ENCODE assay signal across 32 cellular contexts in the genomic region with DNA sequence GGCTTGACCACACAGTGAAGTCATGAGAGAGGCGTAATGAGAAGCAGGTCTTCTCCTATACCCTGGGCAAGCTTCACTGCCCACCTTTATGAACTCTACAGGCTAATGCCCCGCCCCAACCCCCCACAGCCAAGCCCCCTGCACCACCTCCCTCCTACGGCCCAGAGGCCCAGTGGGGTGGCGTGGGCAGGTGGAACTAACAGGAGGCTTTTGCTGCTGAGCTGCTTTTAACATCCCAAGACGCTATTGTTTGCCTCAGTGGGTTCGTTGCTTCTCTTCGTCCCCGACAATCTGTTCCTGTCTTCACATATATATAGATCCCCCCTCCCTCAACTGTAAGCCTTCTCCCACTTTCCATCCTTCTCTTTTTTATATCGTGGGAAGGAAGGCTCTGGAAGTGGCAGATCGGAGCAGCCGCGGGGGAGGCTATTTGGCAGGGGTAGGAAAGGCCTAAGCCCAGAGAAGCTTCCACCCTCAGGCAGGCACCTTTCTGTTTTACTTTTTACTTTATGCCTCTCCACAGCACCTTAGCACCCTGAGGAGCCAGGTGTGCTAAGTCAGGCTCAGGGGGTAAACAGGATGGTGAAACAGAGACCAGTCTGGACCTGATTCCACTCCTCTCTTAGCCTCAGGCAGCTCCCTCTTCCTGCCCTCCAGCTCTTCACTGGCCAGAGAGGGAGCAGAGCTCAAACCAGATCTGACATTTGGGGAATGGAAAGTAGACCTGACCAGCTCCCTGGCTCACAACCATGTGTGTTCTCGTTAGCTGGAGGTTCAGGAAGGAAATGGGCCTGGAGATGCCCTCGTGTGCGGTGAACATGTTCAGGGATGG. TPM values are rescaled to one million over a fixed set of nuclear protein-coding genes. Genes with fewer than 3 reads are reported as not detected.
A peak's percentile ranks its signal among the peaks of the same experiment; 100 is the strongest.
DNase-seq lines count a peak whose midpoint lies in the region; ATAC-seq and TF ChIP-seq lines count a peak whose summit lies in the region.
"Had no signal": no experiment of that assay in that cellular context is flagged by ENCODE, and none has a peak within 500 bp of the region (broad histone marks: within the 10 kb centered on the region; RNA-seq: fewer than 3 reads in every experiment).

No MANE protein-coding gene starts in this region.

- no peaks in the 10 kb centered on the region for H3K4me1 ChIP-seq in Karpas-422 (ENCODE audit: low read length)
- peaks cover 9 to 21% of the 10 kb centered on the region in 2 experiments for H3K4me1 ChIP-seq in trophoblast cell (ENCODE audit: control insufficient read depth in 1 of 2, insufficient read depth in 2 of 2, low read length in 2 of 2)
- no peaks in the 10 kb centered on the region for H3K4me1 ChIP-seq in naive thymus-derived CD4-positive, alpha-beta T cell (ENCODE audit: control insufficient read depth in 2 of 2, insufficient read depth in 2 of 2, low read length in 2 of 2)
- H3K4me1 ChIP-seq: BE2C, gastroesophageal sphincter, lower lobe of right lung, right lobe of liver, spleen, stomach, tibial nerve had no signal

- H3K36me3 ChIP-seq in Karpas-422 (ENCODE audit: insufficient read depth, low read length), result peaks cover 34% of the 10 kb centered on the region; the same call in 1 of the 2 replicates
- peaks cover 72 to 79% of the 10 kb centered on the region in 2 experiments for H3K36me3 ChIP-seq in trophoblast cell (ENCODE audit: control insufficient read depth in 1 of 2, insufficient read depth in 2 of 2, low read length in 2 of 2)
- H3K36me3 ChIP-seq in naive thymus-derived CD4-positive, alpha-beta T cell (ENCODE audit: control insufficient read depth in 2 of 3, insufficient read depth in 3 of 3, low read length in 3 of 3), result peaks cover 19 to 98% (median 21%) of the 10 kb centered on the region in 3 experiments

- H3K79me2 ChIP-seq in Karpas-422 (ENCODE audit: low read length) (no peaks in the 10 kb centered on the region), trophoblast cell (ENCODE audit: control insufficient read depth, insufficient read depth, low read length, poor library complexity) (no peaks in the 10 kb centered on the region)

- no peak overlapping the region for H3K4ac ChIP-seq in trophoblast cell (ENCODE audit: low read depth, low read length)

- no peak overlapping the region for H3K18ac ChIP-seq in trophoblast cell (ENCODE audit: low read length)

- H3K9me2 ChIP-seq in Karpas-422 (replicated peaks; ENCODE audit: insufficient read depth, low read length), result no peaks in the 10 kb centered on the region

- H4K20me1 ChIP-seq in Karpas-422 (ENCODE audit: insufficient read depth, low read depth, low read length), result peaks cover 4% of the 10 kb centered on the region; the same call in 1 of the 2 replicates

- H3K27me3 Mint-ChIP-seq in Calu3 (ENCODE audit: unreplicated experiment), result no peaks in the 10 kb centered on the region
- H3K27me3 Mint-ChIP-seq in effector memory CD8-positive, alpha-beta T cell, result no peaks in the 10 kb centered on the region
- H3K27me3 Mint-ChIP-seq in naive thymus-derived CD4-positive, alpha-beta T cell, result no peaks in the 10 kb centered on the region
- H3K27me3 Mint-ChIP-seq: activated CD4-positive, alpha-beta T cell treated with anti-CD3 and anti-CD28 coated beads for 36 hours; brain had no signal

- DNase-seq in Calu3, result no peak
- peak; percentile 38 for DNase-seq in Karpas-422
- DNase-seq in effector memory CD8-positive, alpha-beta T cell, result no peak
- DNase-seq in trophoblast cell, result peak; percentile 55 to 67
- no peak for DNase-seq in naive thymus-derived CD4-positive, alpha-beta T cell
- DNase-seq in stimulated activated CD8-positive, alpha-beta memory T cell treated with anti-CD3 and anti-CD28 coated beads, Interleukin-4, amount 100 ng/mL, for 48 hours, result no peak
- no peak for DNase-seq in retina
- DNase-seq in NCI-H2107 (lab: John Stamatoyannopoulos, UW), result no peak
- DNase-seq: activated CD4-positive, alpha-beta T cell treated with anti-CD3 and anti-CD28 coated beads for 36 hours; activated naive CD4-positive, alpha-beta T cell treated with anti-CD3 and anti-CD28 coated beads for 36 hours; activated T-cell treated with anti-CD3 and anti-CD28 coated beads, Interleukin-2, amount 50 U/mL, for 48 hours; BE2C; EL; KG1; kidney glomerular epithelial cell; lower lobe of right lung; NCI-H1417; NCI-H2081; NCI-H2227 treated with DMSO at 0.1 percent for 48 hours; NCI-H526; NK-92 treated with Interleukin-12 subunit alpha and Interleukin-12 subunit beta, amount 100 ng/mL, for 24 hours; PC-9; right lobe of liver; SHP77; spleen; stimulated activated CD4-positive, alpha-beta T cell treated with anti-CD3 and anti-CD28 coated beads, Interleukin-2, amount 100 ng/mL, for 24 hours; stomach had no signal

- ATAC-seq in effector memory CD8-positive, alpha-beta T cell (replicated peaks), result no peak
- ATAC-seq in naive thymus-derived CD4-positive, alpha-beta T cell, result no peak
- ATAC-seq: activated CD4-positive, alpha-beta T cell treated with anti-CD3 and anti-CD28 coated beads for 36 hours; gastroesophageal sphincter; lower lobe of right lung; right lobe of liver had no signal

- H3K27me3 ChIP-seq in Karpas-422 (ENCODE audit: low read length), result no peaks in the 10 kb centered on the region
- no peaks in the 10 kb centered on the region for H3K27me3 ChIP-seq in trophoblast cell (ENCODE audit: insufficient read depth, low read length)
- H3K27me3 ChIP-seq in naive thymus-derived CD4-positive, alpha-beta T cell (ENCODE audit: control insufficient read depth in 2 of 2, insufficient read depth in 2 of 2, low read length in 2 of 2), result no peaks in the 10 kb centered on the region
- H3K27me3 ChIP-seq: BE2C, gastroesophageal sphincter, right lobe of liver, spleen, stomach, tibial nerve had no signal

- H3K9ac ChIP-seq in Karpas-422 (ENCODE audit: low read length), result no peak overlapping the region
- no peak overlapping the region for H3K9ac ChIP-seq in trophoblast cell (ENCODE audit: low read length)

- no peak overlapping the region for H3K27ac ChIP-seq in Karpas-422 (ENCODE audit: low read length)
- H3K27ac ChIP-seq in trophoblast cell (ENCODE audit: low read depth, low read length), result no peak overlapping the region
- no peak overlapping the region for H3K27ac ChIP-seq in naive thymus-derived CD4-positive, alpha-beta T cell (ENCODE audit: low read depth, low read length)
- H3K27ac ChIP-seq: gastroesophageal sphincter, HL-60, lower lobe of right lung, PC-9, right lobe of liver, spleen, stomach, tibial nerve had no signal

- H3K4me2 ChIP-seq in Karpas-422 (ENCODE audit: low read depth, low read length, poor library complexity, severe bottlenecking), result no peak overlapping the region
- H3K4me2 ChIP-seq in trophoblast cell (ENCODE audit: low read length), result no peak overlapping the region
- H3K4me2 ChIP-seq: PC-9 had no signal

- no peak overlapping the region for H2BK12ac ChIP-seq in trophoblast cell (ENCODE audit: low read length)

- H3K23ac ChIP-seq in trophoblast cell (ENCODE audit: low read length), result no peak overlapping the region

- POLR2A ChIA-PET in naive thymus-derived CD4-positive, alpha-beta T cell (lab: Charles Lee), result no interaction called here

- H2AK5ac ChIP-seq in trophoblast cell (ENCODE audit: low read length), result no peak overlapping the region

- H2BK120ac ChIP-seq in trophoblast cell (ENCODE audit: insufficient read depth, low read length, poor library complexity), result no peak overlapping the region

- H3K9me3 ChIP-seq in Karpas-422 (ENCODE audit: low read length), result no peaks in the 10 kb centered on the region
- peaks cover 7% of the 10 kb centered on the region for H3K9me3 ChIP-seq in trophoblast cell (ENCODE audit: insufficient read depth, low read depth, low read length)
- H3K9me3 ChIP-seq in naive thymus-derived CD4-positive, alpha-beta T cell (ENCODE audit: control insufficient read depth in 2 of 3, low read length in 3 of 3), result no peaks in the 10 kb centered on the region
- H3K9me3 ChIP-seq: BE2C, gastroesophageal sphincter, lower lobe of right lung, right lobe of liver, spleen, stomach, tibial nerve had no signal

- no peak overlapping the region for H4K8ac ChIP-seq in trophoblast cell (ENCODE audit: low read depth, low read length)

- no peak overlapping the region for H2AFZ ChIP-seq in Karpas-422 (ENCODE audit: low read length)
- H2AFZ ChIP-seq in trophoblast cell (ENCODE audit: insufficient read depth, low read length, poor library complexity), result no peak overlapping the region
- H2AFZ ChIP-seq: PC-9 had no signal

- intact Hi-C loops in Calu3 (cut with micrococcal nuclease; ENCODE audit: unreplicated experiment), result no loop called here
- intact Hi-C loops in naive thymus-derived CD4-positive, alpha-beta T cell (cut with micrococcal nuclease), result no loop called here

- no peak overlapping the region for H2BK5ac ChIP-seq in trophoblast cell (ENCODE audit: low read depth, low read length, poor library complexity)

- H3K4me1 Mint-ChIP-seq in Calu3 (ENCODE audit: low read depth, unreplicated experiment), result no peaks in the 10 kb centered on the region
- peaks cover 6 to 10% of the 10 kb centered on the region in 2 donors for H3K4me1 Mint-ChIP-seq in effector memory CD8-positive, alpha-beta T cell (ENCODE audit: low read depth in 2 of 2)
- peaks cover 0 to 3% (median 0%) of the 10 kb centered on the region in 7 donors for H3K4me1 Mint-ChIP-seq in naive thymus-derived CD4-positive, alpha-beta T cell
- H3K4me1 Mint-ChIP-seq: activated CD4-positive, alpha-beta T cell treated with anti-CD3 and anti-CD28 coated beads for 36 hours; brain had no signal

- H3K9me3 Mint-ChIP-seq in Calu3 (ENCODE audit: low read depth, unreplicated experiment), result no peaks in the 10 kb centered on the region
- no peaks in the 10 kb centered on the region for H3K9me3 Mint-ChIP-seq in effector memory CD8-positive, alpha-beta T cell
- no peaks in the 10 kb centered on the region for H3K9me3 Mint-ChIP-seq in naive thymus-derived CD4-positive, alpha-beta T cell
- H3K9me3 Mint-ChIP-seq: activated naive CD4-positive, alpha-beta T cell treated with anti-CD3 and anti-CD28 coated beads for 36 hours; brain had no signal

- H4K12ac ChIP-seq in trophoblast cell (ENCODE audit: low read depth, low read length), result no peak overlapping the region

- peaks cover 33% of the 10 kb centered on the region for H3K36me3 Mint-ChIP-seq in Calu3 (ENCODE audit: insufficient read depth, unreplicated experiment)
- peaks cover 88% of the 10 kb centered on the region for H3K36me3 Mint-ChIP-seq in effector memory CD8-positive, alpha-beta T cell (ENCODE audit: insufficient read depth)
- peaks cover 2 to 54% (median 8%) of the 10 kb centered on the region in 5 donors for H3K36me3 Mint-ChIP-seq in naive thymus-derived CD4-positive, alpha-beta T cell

- H3K14ac ChIP-seq in trophoblast cell (ENCODE audit: low read length), result no peak overlapping the region

- WGBS in trophoblast cell (ENCODE audit: extremely low coverage, insufficient coverage, insufficient read length), result no CpG with 5 or more reads among the region's 15 CpGs

- no peak overlapping the region for H4K91ac ChIP-seq in trophoblast cell (ENCODE audit: low read depth, low read length)

- H3K27ac Mint-ChIP-seq in Calu3 (ENCODE audit: unreplicated experiment), result peak overlapping the region; percentile 42
- H3K27ac Mint-ChIP-seq in effector memory CD8-positive, alpha-beta T cell, result peak overlapping the region; percentile 62 to 79
- H3K27ac Mint-ChIP-seq in naive thymus-derived CD4-positive, alpha-beta T cell, result peak overlapping the region in 1 of 9 donors; percentile 51
- H3K27ac Mint-ChIP-seq: activated CD4-positive, alpha-beta T cell treated with anti-CD3 and anti-CD28 coated beads for 36 hours; activated naive CD4-positive, alpha-beta T cell treated with anti-CD3 and anti-CD28 coated beads for 36 hours; brain had no signal

- H3K4me3 ChIP-seq in Karpas-422 (ENCODE audit: low read length) (no peak overlapping the region), trophoblast cell (ENCODE audit: low read depth, low read length) (no peak overlapping the region)
- H3K4me3 ChIP-seq in naive thymus-derived CD4-positive, alpha-beta T cell (ENCODE audit: low read length), result no peak overlapping the region
- H3K4me3 ChIP-seq: gastroesophageal sphincter, lower lobe of right lung, PC-9, right lobe of liver, spleen, stomach, tibial nerve had no signal

- H3K4me3 Mint-ChIP-seq in Calu3 (ENCODE audit: low read depth, unreplicated experiment), result no peak overlapping the region
- no peak overlapping the region for H3K4me3 Mint-ChIP-seq in effector memory CD8-positive, alpha-beta T cell
- no peak overlapping the region for H3K4me3 Mint-ChIP-seq in naive thymus-derived CD4-positive, alpha-beta T cell
- H3K4me3 Mint-ChIP-seq: activated CD4-positive, alpha-beta T cell treated with anti-CD3 and anti-CD28 coated beads for 36 hours; activated naive CD4-positive, alpha-beta T cell treated with anti-CD3 and anti-CD28 coated beads for 36 hours; brain had no signal

- BruUV-seq in Calu3 (replicated peaks; lab: Mats Ljungman, UMichigan), result no TSS peak

- CTCF ChIA-PET in Calu3 (lab: Charles Lee), result no interaction called here
- CTCF ChIA-PET in naive thymus-derived CD4-positive, alpha-beta T cell (lab: Charles Lee), result interaction anchor here (0.6 kb wide), 1 partner anchor 78 kb away, joined by 3 read pairs; no protein-coding TSS in a partner anchor

- peaks cover 3% of the 10 kb centered on the region for H3K79me1 ChIP-seq in trophoblast cell (ENCODE audit: low read length)

- no peak for TF ChIP-seq CTCF in Calu3 (IDR thresholded peaks at IDR 0.05; ENCODE audit: unreplicated experiment)

RNA-seq across cellular contexts. Expression of a gene that starts 26.5 kb away (rescaled TPM):
- 773 and 1,091 TPM in 2 replicates for total RNA-seq in Calu3 (2022)
- total RNA-seq in Karpas-422 (2014; rRNA removed; shearing (Covaris generic); ENCODE audit: low replicate concordance), result 5,756 and 8,933 TPM in 2 replicates
- polyA plus RNA-seq in trophoblast cell (2013), result 50.4 and 50.6 TPM in 2 replicates
- total RNA-seq in naive thymus-derived CD4-positive, alpha-beta T cell, result 1,000 to 10,000 TPM in 1 of 5 experiments, 100 to 1,000 TPM in 4; 153 to 1,948 (median 540) TPM
- 100 to 1,000 TPM; 295 to 413 TPM for polyA plus RNA-seq in naive thymus-derived CD4-positive, alpha-beta T cell
- polyA plus RNA-seq: neural cell had no signal

RNA-seq across cellular contexts. Expression of a gene that starts 28.7 kb away (rescaled TPM):
- total RNA-seq in Calu3 (2022), result 96.1 and 106 TPM in 2 replicates
- total RNA-seq in Karpas-422 (2014; rRNA removed; shearing (Covaris generic); ENCODE audit: low replicate concordance), result 23.0 and 42.6 TPM in 2 replicates
- 38.5 and 40.8 TPM in 2 replicates for polyA plus RNA-seq in trophoblast cell (2013)
- total RNA-seq in naive thymus-derived CD4-positive, alpha-beta T cell, result 10 to 100 TPM; 45.9 to 60.0 (median 54.6) TPM
- 10 to 100 TPM in 1 of 2 donors, 1 to 10 TPM in 1; 3.9 to 27.0 TPM for polyA plus RNA-seq in naive thymus-derived CD4-positive, alpha-beta T cell

Comparison
In these comparisons a context has a peak if more than half of its experiments do, and no peak if none do; other contexts are left out.
1. DNase-seq: peak in Karpas-422 (single experiment) and trophoblast cell (2 of 2); none in Calu3 (single experiment), effector memory CD8-positive, alpha-beta T cell (0 of 3), naive thymus-derived CD4-positive, alpha-beta T cell (0 of 9), stimulated activated CD8-positive, alpha-beta memory T cell treated with anti-CD3 and anti-CD28 coated beads, Interleukin-4, amount 100 ng/mL, for 48 hours (single experiment), retina (single experiment) and NCI-H2107 (single experiment).